Comparison of ENCODE assay signal across 8 cellular contexts in the genomic region with DNA sequence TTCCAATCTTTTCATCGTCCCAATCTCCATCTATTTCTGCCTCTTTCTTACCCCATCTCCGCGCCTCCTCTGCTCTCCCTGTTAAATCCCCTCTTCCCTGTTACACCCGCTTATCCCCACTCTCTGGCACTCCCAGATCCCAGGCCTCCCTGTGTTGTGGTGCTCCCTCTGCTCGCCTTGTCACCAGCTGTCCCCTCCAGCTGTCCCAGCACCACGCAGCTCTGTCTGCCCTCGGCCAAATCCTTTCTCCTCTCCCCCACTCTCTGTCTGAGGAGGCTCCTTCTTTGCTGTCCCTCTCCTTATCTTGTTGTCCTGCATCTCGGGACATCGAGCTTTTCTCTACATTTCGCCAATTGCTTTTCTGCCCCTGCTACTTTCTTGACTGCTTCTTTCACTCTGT. TPM values are rescaled to one million over a fixed set of nuclear protein-coding genes. Genes with fewer than 3 reads are reported as not detected.
A peak's percentile ranks its signal among the peaks of the same experiment; 100 is the strongest.
DNase-seq lines count a peak whose midpoint lies in the region; ATAC-seq and TF ChIP-seq lines count a peak whose summit lies in the region.

No MANE protein-coding gene starts in this region.

- no peak overlapping the region for H2AFZ ChIP-seq in OCI-LY3 (ENCODE audit: low read depth, low read length)

- H3K9me3 ChIP-seq in OCI-LY3 (ENCODE audit: insufficient read depth, low read length) = no peaks in the 10 kb centered on the region

- peaks cover 33% of the 10 kb centered on the region for H4K20me1 ChIP-seq in OCI-LY3 (ENCODE audit: insufficient read depth, low read length)

- TF ChIP-seq CTCF in OCI-LY3 (IDR thresholded peaks at IDR 0.05; ENCODE audit: low read depth, low read length) = no peak
- TF ChIP-seq CTCF in progenitor cell of endocrine pancreas (IDR thresholded peaks at IDR 0.05; ENCODE audit: unreplicated experiment) = no peak

- H3K27me3 Mint-ChIP-seq in progenitor cell of endocrine pancreas = no peaks in the 10 kb centered on the region

- H3K36me3 ChIP-seq in OCI-LY3 (replicated peaks; ENCODE audit: low read depth, low read length) = peaks cover 35% of the 10 kb centered on the region

- H3K4me1 Mint-ChIP-seq in progenitor cell of endocrine pancreas (ENCODE audit: low read depth) = peaks cover 17% of the 10 kb centered on the region

- no peak for ATAC-seq in GM21825 (IDR thresholded peaks at IDR 0.05; ENCODE audit: unreplicated experiment)
- no peak for ATAC-seq in HG03097 (IDR thresholded peaks at IDR 0.05; ENCODE audit: low FRiP score, unreplicated experiment)
- ATAC-seq in GM19035 (IDR thresholded peaks at IDR 0.05; ENCODE audit: unreplicated experiment) = no peak

- no peaks in the 10 kb centered on the region for H3K9me3 Mint-ChIP-seq in progenitor cell of endocrine pancreas (ENCODE audit: low read depth)

- H3K27ac Mint-ChIP-seq in progenitor cell of endocrine pancreas = peak overlapping the region; percentile 95

- peaks cover 58% of the 10 kb centered on the region for H3K79me2 ChIP-seq in OCI-LY3 (ENCODE audit: low read length)

- H3K27ac ChIP-seq in OCI-LY3 (ENCODE audit: low read length) (peak overlapping the region; percentile 43; the same call in 1 of the 2 replicates), epithelial cell of prostate (peak overlapping the region; percentile 78)

- H3K27me3 ChIP-seq in OCI-LY3 (ENCODE audit: low read depth, low read length) = no peaks in the 10 kb centered on the region

- H3K4me3 Mint-ChIP-seq in progenitor cell of endocrine pancreas (ENCODE audit: low read depth) = peak overlapping the region; percentile 92

- H3K4me1 ChIP-seq in OCI-LY3 (ENCODE audit: low read length) = peaks cover 11% of the 10 kb centered on the region

- DNase-seq in GM03348 (ENCODE audit: low spot score) (peak; percentile 9), epithelial cell of prostate (ENCODE audit: low read depth, low spot score) (no peak), progenitor cell of endocrine pancreas (ENCODE audit: low spot score, unreplicated experiment) (no peak), NCI-H1105 (lab: John Stamatoyannopoulos, UW) (no peak)

- peak overlapping the region; percentile 97 for H3K4me2 ChIP-seq in OCI-LY3 (ENCODE audit: low read length)

- peak overlapping the region; percentile 93 for H3K9ac ChIP-seq in OCI-LY3 (ENCODE audit: low read length)

- peak overlapping the region; percentile 94 for H3K4me3 ChIP-seq in OCI-LY3 (ENCODE audit: low read length)

- H3K36me3 Mint-ChIP-seq in progenitor cell of endocrine pancreas (ENCODE audit: insufficient read depth) = peaks cover 7% of the 10 kb centered on the region

RNA-seq across cellular contexts. Expression of gene ZNF160, which starts 1.0 kb away (rescaled TPM):
- total RNA-seq in progenitor cell of endocrine pancreas = 51.0 and 53.8 TPM in 2 replicates

RNA-seq across cellular contexts. Expression of gene ZNF415, which starts 30.5 kb away (rescaled TPM):
- total RNA-seq in progenitor cell of endocrine pancreas = 13.6 and 18.1 TPM in 2 replicates

RNA-seq across cellular contexts. Expression of gene ZNF347, which starts 56.7 kb away (rescaled TPM):
- total RNA-seq in progenitor cell of endocrine pancreas = 17.2 and 18.3 TPM in 2 replicates

RNA-seq across cellular contexts. Expression of gene ERVV-2, which starts 57.6 kb away (rescaled TPM):
- total RNA-seq in progenitor cell of endocrine pancreas = not detected in 2 replicates
